In the genomic region with DNA sequence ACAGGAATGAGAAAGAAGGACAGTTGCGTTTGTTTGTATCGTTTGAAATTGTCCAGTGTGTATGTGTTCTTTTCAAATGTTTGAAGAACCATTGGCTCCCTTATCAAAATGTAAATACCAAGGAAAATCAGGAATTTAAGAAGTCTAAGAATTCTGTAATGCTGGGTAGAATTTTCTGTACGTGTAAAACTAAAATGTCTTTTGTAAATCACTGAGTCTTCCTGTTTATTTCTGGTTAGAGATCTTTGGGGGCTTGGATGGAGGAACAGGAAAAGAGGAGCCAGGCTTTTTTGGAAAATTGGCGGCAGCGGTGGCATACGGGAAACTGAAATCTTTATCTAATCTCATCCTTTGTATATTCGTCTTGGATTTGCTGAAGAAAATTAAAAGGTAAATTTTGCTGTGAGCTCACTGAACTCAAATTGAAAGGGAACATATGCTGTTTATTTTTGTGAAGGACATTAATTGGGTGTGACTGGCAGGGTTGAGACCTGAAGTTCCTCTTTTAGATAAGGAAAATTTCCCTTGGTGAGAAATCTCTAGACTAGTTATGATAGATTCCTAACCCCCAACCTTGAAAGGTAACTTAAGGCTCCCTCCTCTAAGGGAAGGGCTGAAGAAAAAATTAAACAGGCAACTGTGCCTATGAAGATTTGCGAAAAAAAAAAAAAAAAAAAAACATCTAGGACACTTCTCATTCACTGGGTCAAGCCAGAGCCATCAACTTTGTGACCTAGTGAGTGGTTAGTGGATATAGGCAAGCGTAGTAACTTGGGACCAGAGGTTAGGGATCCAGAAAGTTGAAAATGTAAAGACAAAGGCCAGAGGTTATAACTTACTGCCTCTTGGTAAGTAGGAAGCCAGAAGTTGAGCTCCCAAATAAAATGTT, we compare ENCODE assay signal across 10 cellular contexts. TPM values are rescaled to one million over a fixed set of nuclear protein-coding genes. Genes with fewer than 3 reads are reported as not detected.
DNase-seq lines count a peak whose midpoint lies in the region; ATAC-seq, FAIRE-seq and TF ChIP-seq lines count a peak whose summit lies in the region.
"Had no signal": no experiment of that assay in that cellular context is flagged by ENCODE, and none has a peak within 500 bp of the region (broad histone marks: within the 10 kb centered on the region; RNA-seq: fewer than 3 reads in every experiment).

No MANE protein-coding gene starts in this region.

- H2AFZ ChIP-seq in HepG2 (ENCODE audit: low read length): no peak overlapping the region

- TF ChIP-seq RAD21 in HepG2 (CRISPR knock-in tag; IDR thresholded peaks at IDR 0.05): no peak

- TF ChIP-seq POLR2A in HepG2 (IDR thresholded peaks at IDR 0.05; ENCODE audit: insufficient read depth in 1 of 2, low read depth in 2 of 2, low read length in 2 of 2): no peak

- peaks cover 9% of the 10 kb centered on the region for H3K9me3 ChIP-seq in HepG2 (ENCODE audit: low read length)

- TF ChIP-seq EP300 in HepG2 (IDR thresholded peaks at IDR 0.05; ENCODE audit: low read depth in 2 of 2, low read length in 2 of 2) (no peak), HepG2 (CRISPR knock-in tag; IDR thresholded peaks at IDR 0.05; ENCODE audit: borderline replicate concordance) (no peak)

- WGBS in HepG2 (ENCODE audit: low lambda C conversion rate): 51% methylated on average over 8 of the region's 9 CpGs

- H3K27me3 ChIP-seq in HepG2 (ENCODE audit: control insufficient read depth in 1 of 2, insufficient read depth in 2 of 2, low read length in 2 of 2): no peaks in the 10 kb centered on the region; a peak in 1 of 5 replicates

- no peaks in the 10 kb centered on the region for H3K79me2 ChIP-seq in HepG2 (ENCODE audit: insufficient read depth, low read length)

- ATAC-seq in HepG2 (no peak), HG03045 (IDR thresholded peaks at IDR 0.05; ENCODE audit: unreplicated experiment) (no peak), HG02938 (IDR thresholded peaks at IDR 0.05; ENCODE audit: unreplicated experiment) (no peak), GM21447 (IDR thresholded peaks at IDR 0.05; ENCODE audit: unreplicated experiment) (no peak)

- peak overlapping the region; percentile 85 for H3K27ac ChIP-seq in HepG2 (ENCODE audit: extremely low read length, insufficient read depth, low read length)

- no peak for TF ChIP-seq CTCF in HepG2 (CRISPR knock-in tag; IDR thresholded peaks at IDR 0.05)

- FAIRE-seq in HepG2 (lab: Jason Lieb, UNC): no peak

- H3K27ac Mint-ChIP-seq in activated naive CD4-positive, alpha-beta T cell treated with anti-CD3 and anti-CD28 coated beads, Interleukin-2, amount 50 U/mL, for 24 hours: peak overlapping the region; percentile 98
- H3K27ac Mint-ChIP-seq in activated CD4-positive, alpha-beta memory T cell treated with anti-CD3 and anti-CD28 coated beads, Interleukin-2, amount 10 ng/mL, durations not matched to agents 7 days and 5 days: peak overlapping the region; percentile 90

- H3K4me3 Mint-ChIP-seq in activated naive CD4-positive, alpha-beta T cell treated with anti-CD3 and anti-CD28 coated beads, Interleukin-2, amount 50 U/mL, for 24 hours: peak overlapping the region; percentile 96
- peak overlapping the region; percentile 84 for H3K4me3 Mint-ChIP-seq in activated CD4-positive, alpha-beta memory T cell treated with anti-CD3 and anti-CD28 coated beads, Interleukin-2, amount 10 ng/mL, durations not matched to agents 7 days and 5 days

- in situ Hi-C loops in HepG2 (cut with HindIII; ENCODE audit: extremely low pct_ligation_motif_present, low pct_unique_long_range_greater_than_20kb): loop anchor here (5.0 kb wide), 1 partner anchor 41 kb away; no protein-coding TSS in a partner anchor

- peak overlapping the region; percentile 93 for H3K4me2 ChIP-seq in HepG2 (ENCODE audit: low read depth, low read length)

- H3K36me3 Mint-ChIP-seq in activated naive CD4-positive, alpha-beta T cell treated with anti-CD3 and anti-CD28 coated beads, Interleukin-2, amount 50 U/mL, for 24 hours: no peaks in the 10 kb centered on the region
- no peaks in the 10 kb centered on the region for H3K36me3 Mint-ChIP-seq in activated CD4-positive, alpha-beta memory T cell treated with anti-CD3 and anti-CD28 coated beads, Interleukin-2, amount 10 ng/mL, durations not matched to agents 7 days and 5 days (ENCODE audit: low read depth)

- peaks cover 2% of the 10 kb centered on the region for H3K27me3 Mint-ChIP-seq in activated naive CD4-positive, alpha-beta T cell treated with anti-CD3 and anti-CD28 coated beads, Interleukin-2, amount 50 U/mL, for 24 hours
- H3K27me3 Mint-ChIP-seq in activated CD4-positive, alpha-beta memory T cell treated with anti-CD3 and anti-CD28 coated beads, Interleukin-2, amount 10 ng/mL, durations not matched to agents 7 days and 5 days: peaks cover 2% of the 10 kb centered on the region

- H3K4me1 ChIP-seq in HepG2 (ENCODE audit: insufficient read depth, low read length): peaks cover 41% of the 10 kb centered on the region

- BruUV-seq in HepG2 (replicated peaks; lab: Mats Ljungman, UMichigan): no TSS peak

- DNase-seq in activated naive CD4-positive, alpha-beta T cell (lab: John Stamatoyannopoulos, UW): no peak
- no peak for DNase-seq in activated CD4-positive, alpha-beta memory T cell treated with anti-CD3 and anti-CD28 coated beads, Interleukin-2, amount 10 ng/mL, durations not matched to agents 7 days and 5 days
- no peak for DNase-seq in HepG2 (ENCODE audit: low spot score)
- DNase-seq in putamen (ENCODE audit: low spot score): no peak
- DNase-seq: DMS79 had no signal

- peak overlapping the region; percentile 55 to 76 (median 67); a peak in 5 of 6 replicates for H3K4me3 ChIP-seq in HepG2 (replicated peaks in 1 of 3; ENCODE audit: insufficient read depth in 1 of 3, low read depth in 2 of 3, low read length in 3 of 3)

- peaks cover 15% of the 10 kb centered on the region for H3K4me1 Mint-ChIP-seq in activated naive CD4-positive, alpha-beta T cell treated with anti-CD3 and anti-CD28 coated beads, Interleukin-2, amount 50 U/mL, for 24 hours
- peaks cover 19% of the 10 kb centered on the region for H3K4me1 Mint-ChIP-seq in activated CD4-positive, alpha-beta memory T cell treated with anti-CD3 and anti-CD28 coated beads, Interleukin-2, amount 10 ng/mL, durations not matched to agents 7 days and 5 days

- intact Hi-C loops in HepG2 (cut with micrococcal nuclease; ENCODE audit: unreplicated experiment): loop anchor here (1.0 kb wide), 2 partner anchors 45 to 79 kb away; no protein-coding TSS in a partner anchor

- POLR2A ChIA-PET in activated CD4-positive, alpha-beta memory T cell treated with anti-CD3 and anti-CD28 coated beads, Interleukin-2, amount 10 ng/mL, durations not matched to agents 7 days and 5 days (lab: Charles Lee): interaction anchor here (0.6 to 1.7 kb wide), 10 partner anchors 10 to 527 kb away, joined by 3 to 15 read pairs (median 3); partner anchors contain the start of genes AP1G1 and TAT
- POLR2A ChIA-PET in HepG2 (lab: Yijun Ruan, JAX): interaction anchor here (1.3 to 3.0 kb wide), 12 partner anchors 8 to 139 kb away, joined by 3 to 142 read pairs (median 12); partner anchors contain the start of genes MARVELD3 and TAT

- peak overlapping the region; percentile 57 for H3K9ac ChIP-seq in HepG2 (ENCODE audit: insufficient read depth, low read depth, low read length)

- H3K36me3 ChIP-seq in HepG2 (replicated peaks in 1 of 2; ENCODE audit: control insufficient read depth in 1 of 2, insufficient read depth in 2 of 2, low read length in 2 of 2): no peaks in the 10 kb centered on the region; a peak in 1 of 5 replicates

- H4K20me1 ChIP-seq in HepG2 (ENCODE audit: insufficient read depth, low read length): no peaks in the 10 kb centered on the region

- CTCF ChIA-PET in activated CD4-positive, alpha-beta memory T cell treated with anti-CD3 and anti-CD28 coated beads, Interleukin-2, amount 10 ng/mL, durations not matched to agents 7 days and 5 days (lab: Charles Lee): interaction anchor here (0.8 to 4.0 kb wide), 19 partner anchors 8 to 396 kb away, joined by 3 to 83 read pairs (median 5); partner anchors contain the start of genes IST1 and TAT
- CTCF ChIA-PET in HepG2 (lab: Yijun Ruan, JAX; ENCODE audit: low intra/inter-chr PET ratio, low total read pairs): interaction anchor here (2.0 to 2.7 kb wide), 4 partner anchors 35 to 79 kb away, joined by 8 to 89 read pairs (median 24); no protein-coding TSS in a partner anchor

- H3K9me3 Mint-ChIP-seq in activated naive CD4-positive, alpha-beta T cell treated with anti-CD3 and anti-CD28 coated beads, Interleukin-2, amount 50 U/mL, for 24 hours: no peaks in the 10 kb centered on the region
- H3K9me3 Mint-ChIP-seq in activated CD4-positive, alpha-beta memory T cell treated with anti-CD3 and anti-CD28 coated beads, Interleukin-2, amount 10 ng/mL, durations not matched to agents 7 days and 5 days: peaks cover 9% of the 10 kb centered on the region

RNA-seq across cellular contexts. Expression of gene TAT, which starts 10.8 kb away (rescaled TPM):
- not detected for total RNA-seq in activated CD4-positive, alpha-beta memory T cell treated with anti-CD3 and anti-CD28 coated beads, Interleukin-2, amount 10 ng/mL, durations not matched to agents 7 days and 5 days
- total RNA-seq in HepG2 (2016; rRNA removed; fragmentation: Illumina TruSeq; extraction: Trizol): 1.6 and 2.2 TPM in 2 replicates
- 0.44 and 0.51 TPM in 2 replicates for total RNA-seq in HepG2 (2016; cell fraction: cytosol; rRNA removed; fragmentation: Illumina TruSeq; extraction: Trizol; ENCODE audit: low read depth)
- 2.0 and 2.3 TPM in 2 replicates for total RNA-seq in HepG2 (2016; cell fraction: insoluble cytoplasmic fraction; rRNA removed; fragmentation: Illumina TruSeq; extraction: Trizol)
- total RNA-seq in HepG2 (2016; cell fraction: membrane; rRNA removed; fragmentation: Illumina TruSeq; extraction: Trizol): 0.83 and 1.1 TPM in 2 replicates
- total RNA-seq in HepG2 (2016; cell fraction: nucleus; rRNA removed; fragmentation: Illumina TruSeq; extraction: Trizol): 1.4 and 2.1 TPM in 2 replicates
- polyA plus RNA-seq in HepG2 (2011; rRNA removed): 5.8 and 6.5 TPM in 2 replicates
- 5.1 and 6.4 TPM in 2 replicates for polyA plus RNA-seq in HepG2 (2011; cell fraction: cytosol; rRNA removed)
- 3.5 and 4.3 TPM in 2 replicates for polyA plus RNA-seq in HepG2 (2011; cell fraction: nucleus; rRNA removed)
- 6.1 TPM in 2 replicates for polyA plus RNA-seq in HepG2 (2012)
- polyA plus RNA-seq in HepG2 (2016; cell fraction: cytosol; fragmentation: Illumina TruSeq; extraction: Trizol; ENCODE audit: low read depth): 0.08 and 0.17 TPM in 2 replicates
- 2.8 and 3.4 TPM in 2 replicates for polyA plus RNA-seq in HepG2 (2016; cell fraction: insoluble cytoplasmic fraction; fragmentation: Illumina TruSeq; extraction: Trizol; ENCODE audit: low read depth)
- polyA plus RNA-seq in HepG2 (2016; cell fraction: membrane; fragmentation: Illumina TruSeq; extraction: Trizol; ENCODE audit: low read depth): 0.38 and 0.55 TPM in 2 replicates
- polyA plus RNA-seq in HepG2 (2016; cell fraction: nucleus; fragmentation: Illumina TruSeq; extraction: Trizol; ENCODE audit: insufficient read depth, low read depth): 1.9 and 2.0 TPM in 2 replicates
- polyA minus RNA-seq in HepG2 (2011; rRNA and poly(A)+ RNA removed; ENCODE audit: low replicate concordance): 9.0 TPM in 1 of 2 replicates, not detected in the other
- 3.4 and 3.8 TPM in 2 replicates for polyA minus RNA-seq in HepG2 (2011; cell fraction: cytosol; rRNA and poly(A)+ RNA removed)
- 7.1 and 9.9 TPM in 2 replicates for polyA minus RNA-seq in HepG2 (2011; cell fraction: nucleus; rRNA and poly(A)+ RNA removed)
- total RNA-seq: M059J had no signal

RNA-seq across cellular contexts. Expression of gene CHST4, which starts 39.8 kb away (rescaled TPM):
- not detected for total RNA-seq in activated CD4-positive, alpha-beta memory T cell treated with anti-CD3 and anti-CD28 coated beads, Interleukin-2, amount 10 ng/mL, durations not matched to agents 7 days and 5 days
- not detected in 2 replicates for total RNA-seq in HepG2 (2016; rRNA removed; fragmentation: Illumina TruSeq; extraction: Trizol)
- total RNA-seq in HepG2 (2016; cell fraction: cytosol; rRNA removed; fragmentation: Illumina TruSeq; extraction: Trizol; ENCODE audit: low read depth): not detected in 2 replicates
- total RNA-seq in HepG2 (2016; cell fraction: insoluble cytoplasmic fraction; rRNA removed; fragmentation: Illumina TruSeq; extraction: Trizol): not detected in 2 replicates
- total RNA-seq in HepG2 (2016; cell fraction: membrane; rRNA removed; fragmentation: Illumina TruSeq; extraction: Trizol): not detected in 2 replicates
- not detected in 2 replicates for total RNA-seq in HepG2 (2016; cell fraction: nucleus; rRNA removed; fragmentation: Illumina TruSeq; extraction: Trizol)
- polyA plus RNA-seq in HepG2 (2011; rRNA removed): not detected in 2 replicates
- polyA plus RNA-seq in HepG2 (2011; cell fraction: cytosol; rRNA removed): not detected in 2 replicates
- polyA plus RNA-seq in HepG2 (2011; cell fraction: nucleus; rRNA removed): not detected in 2 replicates
- polyA plus RNA-seq in HepG2 (2012): not detected in 2 replicates
- not detected in 2 replicates for polyA plus RNA-seq in HepG2 (2016; cell fraction: cytosol; fragmentation: Illumina TruSeq; extraction: Trizol; ENCODE audit: low read depth)
- polyA plus RNA-seq in HepG2 (2016; cell fraction: insoluble cytoplasmic fraction; fragmentation: Illumina TruSeq; extraction: Trizol; ENCODE audit: low read depth): not detected in 2 replicates
- polyA plus RNA-seq in HepG2 (2016; cell fraction: membrane; fragmentation: Illumina TruSeq; extraction: Trizol; ENCODE audit: low read depth): not detected in 2 replicates
- polyA plus RNA-seq in HepG2 (2016; cell fraction: nucleus; fragmentation: Illumina TruSeq; extraction: Trizol; ENCODE audit: insufficient read depth, low read depth): not detected in 2 replicates
- not detected in 2 replicates for polyA minus RNA-seq in HepG2 (2011; rRNA and poly(A)+ RNA removed; ENCODE audit: low replicate concordance)
- not detected in 2 replicates for polyA minus RNA-seq in HepG2 (2011; cell fraction: cytosol; rRNA and poly(A)+ RNA removed)
- not detected in 2 replicates for polyA minus RNA-seq in HepG2 (2011; cell fraction: nucleus; rRNA and poly(A)+ RNA removed)

RNA-seq across cellular contexts. Expression of gene MARVELD3, which starts 59.9 kb away (rescaled TPM):
- total RNA-seq in activated CD4-positive, alpha-beta memory T cell treated with anti-CD3 and anti-CD28 coated beads, Interleukin-2, amount 10 ng/mL, durations not matched to agents 7 days and 5 days: under 1 TPM; 0.15 TPM
- 3.6 and 5.6 TPM in 2 replicates for total RNA-seq in HepG2 (2016; rRNA removed; fragmentation: Illumina TruSeq; extraction: Trizol)
- total RNA-seq in HepG2 (2016; cell fraction: cytosol; rRNA removed; fragmentation: Illumina TruSeq; extraction: Trizol; ENCODE audit: low read depth): 0.88 and 0.91 TPM in 2 replicates
- 3.1 and 5.2 TPM in 2 replicates for total RNA-seq in HepG2 (2016; cell fraction: insoluble cytoplasmic fraction; rRNA removed; fragmentation: Illumina TruSeq; extraction: Trizol)
- total RNA-seq in HepG2 (2016; cell fraction: membrane; rRNA removed; fragmentation: Illumina TruSeq; extraction: Trizol): 1.8 and 2.1 TPM in 2 replicates
- total RNA-seq in HepG2 (2016; cell fraction: nucleus; rRNA removed; fragmentation: Illumina TruSeq; extraction: Trizol): 5.3 and 5.6 TPM in 2 replicates
- polyA plus RNA-seq in HepG2 (2011; rRNA removed): 4.8 and 5.0 TPM in 2 replicates
- 4.8 and 5.7 TPM in 2 replicates for polyA plus RNA-seq in HepG2 (2011; cell fraction: cytosol; rRNA removed)
- 4.2 TPM in 2 replicates for polyA plus RNA-seq in HepG2 (2011; cell fraction: nucleus; rRNA removed)
- polyA plus RNA-seq in HepG2 (2012): 5.5 and 6.5 TPM in 2 replicates
- polyA plus RNA-seq in HepG2 (2016; cell fraction: cytosol; fragmentation: Illumina TruSeq; extraction: Trizol; ENCODE audit: low read depth): 0.61 and 0.77 TPM in 2 replicates
- 4.0 and 4.4 TPM in 2 replicates for polyA plus RNA-seq in HepG2 (2016; cell fraction: insoluble cytoplasmic fraction; fragmentation: Illumina TruSeq; extraction: Trizol; ENCODE audit: low read depth)
- polyA plus RNA-seq in HepG2 (2016; cell fraction: membrane; fragmentation: Illumina TruSeq; extraction: Trizol; ENCODE audit: low read depth): 1.1 and 1.4 TPM in 2 replicates
- polyA plus RNA-seq in HepG2 (2016; cell fraction: nucleus; fragmentation: Illumina TruSeq; extraction: Trizol; ENCODE audit: insufficient read depth, low read depth): 9.4 and 10.1 TPM in 2 replicates
- polyA minus RNA-seq in HepG2 (2011; rRNA and poly(A)+ RNA removed; ENCODE audit: low replicate concordance): 10.3 TPM in 1 of 2 replicates, not detected in the other
- polyA minus RNA-seq in HepG2 (2011; cell fraction: cytosol; rRNA and poly(A)+ RNA removed): 2.8 and 3.6 TPM in 2 replicates
- 6.2 and 7.7 TPM in 2 replicates for polyA minus RNA-seq in HepG2 (2011; cell fraction: nucleus; rRNA and poly(A)+ RNA removed)
- total RNA-seq: M059J had no signal
